17 cellular contexts compared by ENCODE assay signal in genomic region chr9:6620796-6621195, GRCh38. TPM values are rescaled to one million over a fixed set of nuclear protein-coding genes. Genes with fewer than 3 reads are reported as not detected.
DNase-seq lines count a peak whose midpoint lies in the region; ATAC-seq, FAIRE-seq and TF ChIP-seq lines count a peak whose summit lies in the region.
"Had no signal": no experiment of that assay in that cellular context is flagged by ENCODE, and none has a peak within 500 bp of the region (broad histone marks: within the 10 kb centered on the region; RNA-seq: fewer than 3 reads in every experiment).

No MANE protein-coding gene starts in this region.

- WGBS in spleen, 5 donors = 80 to 94% (median 83%) methylated on average over 5 of the region's 5 CpGs

- no peak for DNase-seq in GM12892 (ENCODE audit: insufficient read length)
- DNase-seq in spleen = peak; percentile 8
- DNase-seq: ACHN; Calu3; CD4-positive, CD25-positive, alpha-beta regulatory T cell; DMS 273 treated with DMSO at 0.1 percent for 48 hours; DMS79 had no signal

- TF ChIP-seq POLR2A in GM12892 (IDR thresholded peaks at IDR 0.05; ENCODE audit: low read depth, low read length) (no peak), spleen (IDR thresholded peaks at IDR 0.05) (no peak)

- H3K9me3 ChIP-seq in spleen = peaks cover 0 to 7% (median 0%) of the 10 kb centered on the region in 8 donors
- H3K9me3 ChIP-seq: HAP-1 had no signal

- peak overlapping the region; percentile 4 for H3K27ac ChIP-seq in angular gyrus (ENCODE audit: low read depth, low read length)
- H3K27ac ChIP-seq in spleen = no peak overlapping the region
- H3K27ac ChIP-seq: BLaER1 treated with 17β-estradiol and CSF1 and Interleukin-3, amounts not matched to agents 10 nM and 100 nM; HL-60 had no signal

- TF ChIP-seq CTCF in spleen (IDR thresholded peaks at IDR 0.05 in 8 of 11, conservative IDR thresholded peaks at IDR 0.05 in 3 of 11) = no peak

- H3K27me3 ChIP-seq in spleen (replicated peaks in 1 of 7) = peaks cover 0 to 14% (median 0%) of the 10 kb centered on the region in 7 donors
- H3K27me3 ChIP-seq: BLaER1 treated with 17β-estradiol and CSF1 and Interleukin-3, amounts not matched to agents 10 nM and 100 nM had no signal

- H3K4me3 ChIP-seq in spleen = no peak overlapping the region
- H3K4me3 ChIP-seq: BLaER1 treated with 17β-estradiol and CSF1 and Interleukin-3, amounts not matched to agents 10 nM and 100 nM; HAP-1; K562 had no signal

- FAIRE-seq in GM12892 (lab: Jason Lieb, UNC) = peak; percentile 56
- FAIRE-seq: H1, K562 had no signal

- intact Hi-C loops in spleen (cut with DNase I; ENCODE audit: low total_unique reads) = no loop called here

- H3K36me3 ChIP-seq in spleen = no peaks in the 10 kb centered on the region
- H3K36me3 ChIP-seq: BLaER1 treated with 17β-estradiol and CSF1 and Interleukin-3, amounts not matched to agents 10 nM and 100 nM; HAP-1 had no signal

- H3K4me1 ChIP-seq in spleen = no peaks in the 10 kb centered on the region
- H3K4me1 ChIP-seq: BLaER1 treated with 17β-estradiol and CSF1 and Interleukin-3, amounts not matched to agents 10 nM and 100 nM had no signal

- peak; percentile 26 for ATAC-seq in GM19463 (IDR thresholded peaks at IDR 0.05; ENCODE audit: unreplicated experiment)
- no peak for ATAC-seq in HG02763 (IDR thresholded peaks at IDR 0.05; ENCODE audit: unreplicated experiment)
- ATAC-seq in SK-N-SH treated with all-trans-retinoic acid at 6 μM for 48 hours = no peak
- ATAC-seq in HG02623 (IDR thresholded peaks at IDR 0.05; ENCODE audit: unreplicated experiment) = no peak
- ATAC-seq: K562 had no signal

TF ChIP-seq in SK-N-SH treated with all-trans-retinoic acid at 6 μM for 48 hours, 23 proteins besides CTCF, POLR2A, EP300 and RAD21:
- TF ChIP-seq PATZ1 (CRISPR knock-in tag; IDR thresholded peaks at IDR 0.05; ENCODE audit: borderline replicate concordance) (no peak), TOX (CRISPR knock-in tag; IDR thresholded peaks at IDR 0.05; ENCODE audit: borderline replicate concordance) (no peak), CSRNP3 (CRISPR knock-in tag; IDR thresholded peaks at IDR 0.05) (no peak), ESRRG (CRISPR knock-in tag; IDR thresholded peaks at IDR 0.05) (no peak), CSDC2 (CRISPR knock-in tag; IDR thresholded peaks at IDR 0.05) (no peak), ZC3H10 (CRISPR knock-in tag; IDR thresholded peaks at IDR 0.05) (no peak), ZFP3 (CRISPR knock-in tag; IDR thresholded peaks at IDR 0.05) (no peak), ARNTL (CRISPR knock-in tag; IDR thresholded peaks at IDR 0.05; ENCODE audit: borderline replicate concordance, low read depth) (no peak), ISL1 (CRISPR knock-in tag; IDR thresholded peaks at IDR 0.05) (no peak), POU6F1 (CRISPR knock-in tag; IDR thresholded peaks at IDR 0.05; ENCODE audit: borderline replicate concordance, low read depth) (no peak), RARB (CRISPR knock-in tag; IDR thresholded peaks at IDR 0.05) (no peak), BACH2 (CRISPR knock-in tag; IDR thresholded peaks at IDR 0.05; ENCODE audit: borderline replicate concordance) (no peak), ZNF70 (CRISPR knock-in tag; IDR thresholded peaks at IDR 0.05) (no peak), GLIS3 (CRISPR knock-in tag; IDR thresholded peaks at IDR 0.05) (no peak), ZNF8 (CRISPR knock-in tag; IDR thresholded peaks at IDR 0.05) (no peak), TCF4 (CRISPR knock-in tag; IDR thresholded peaks at IDR 0.05; ENCODE audit: borderline replicate concordance) (no peak), OSR1 (CRISPR knock-in tag; IDR thresholded peaks at IDR 0.05) (no peak)
TF ChIP-seq in SK-N-SH treated with all-trans-retinoic acid at 6 μM for 48 hours: peak in this region for 0.

RNA-seq across cellular contexts. Expression of gene GLDC, which starts 24.7 kb away (rescaled TPM):
- polyA plus RNA-seq in GM12892 (2012; ENCODE audit: missing spikeins) = 69.5 TPM
- total RNA-seq in spleen = 1 to 10 TPM in 4 of 7 donors, under 1 TPM in 3; 0.60 to 8.7 (median 1.3) TPM
- under 1 TPM; 0.17 to 0.39 (median 0.19) TPM for polyA plus RNA-seq in spleen
- total RNA-seq: CD4-positive, CD25-positive, alpha-beta regulatory T cell had no signal
